In the genomic region with DNA sequence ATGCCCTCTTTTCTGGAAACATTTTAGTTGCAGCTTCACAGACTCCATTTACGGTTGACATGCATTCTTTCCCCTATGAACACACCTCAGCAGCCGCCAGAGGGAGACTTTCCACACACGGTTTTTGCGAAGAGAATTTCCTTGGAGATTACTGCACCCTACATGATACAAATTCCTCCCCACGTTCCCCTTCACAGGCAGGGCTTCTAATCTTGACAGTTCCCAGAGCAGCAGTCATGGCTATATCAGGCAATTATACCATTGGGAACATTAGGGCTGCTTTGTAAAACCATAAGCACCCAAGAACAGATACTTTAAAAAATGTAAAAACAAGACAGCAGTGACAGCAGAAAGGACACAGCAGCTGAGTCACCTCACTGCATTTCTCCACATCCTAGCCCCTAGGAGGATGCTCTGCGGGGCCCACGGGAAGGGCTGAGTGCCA, we compare ENCODE assay signal across 8 cellular contexts.
DNase-seq lines count a peak whose midpoint lies in the region; ATAC-seq, FAIRE-seq and TF ChIP-seq lines count a peak whose summit lies in the region.

No MANE protein-coding gene starts in this region.

- H3K4me1 ChIP-seq in endothelial cell of umbilical vein (ENCODE audit: control insufficient read depth, extremely low read depth, insufficient read depth, low read length) = peaks cover 2% of the 10 kb centered on the region
- H3K4me1 ChIP-seq in vagina = peaks cover 5% of the 10 kb centered on the region

- H3K27me3 ChIP-seq in endothelial cell of umbilical vein (ENCODE audit: control insufficient read depth in 2 of 2, insufficient read depth in 2 of 2, low read length in 2 of 2) (no peaks in the 10 kb centered on the region), vagina (no peaks in the 10 kb centered on the region)

- no peak for TF ChIP-seq POLR2A in endothelial cell of umbilical vein (IDR thresholded peaks at IDR 0.05; ENCODE audit: low read depth, low read length)
- no peak for TF ChIP-seq POLR2A in vagina (IDR thresholded peaks at IDR 0.05)

- H3K9me1 ChIP-seq in endothelial cell of umbilical vein (replicated peaks; ENCODE audit: control insufficient read depth, extremely low read depth, insufficient read depth, low read length) = no peaks in the 10 kb centered on the region

- no peaks in the 10 kb centered on the region for H3K79me2 ChIP-seq in endothelial cell of umbilical vein (ENCODE audit: control insufficient read depth, insufficient read depth, low read length)

- no peak overlapping the region for H3K4me2 ChIP-seq in endothelial cell of umbilical vein (ENCODE audit: insufficient read depth, low read length)

- dilution Hi-C loops in endothelial cell of umbilical vein (cut with MboI; ENCODE audit: extremely low pct_ligation_motif_present, low sequenced_read_pairs) = no loop called here

- no peak overlapping the region for H3K27ac Mint-ChIP-seq in stimulated activated memory B cell treated with anti-CD40 and anti-IgM and Interleukin-4, amounts not matched to agents 10 μg/mL and 1 μg/mL and 100 μg/mL, for 72 hours

- no peak for ATAC-seq in GM18498 (IDR thresholded peaks at IDR 0.05; ENCODE audit: unreplicated experiment)
- no peak for ATAC-seq in stimulated activated memory B cell treated with anti-CD40 and anti-IgM and Interleukin-4, amounts not matched to agents 10 μg/mL and 1 μg/mL and 100 μg/mL, for 72 hours

- no peaks in the 10 kb centered on the region for H3K9me3 Mint-ChIP-seq in stimulated activated memory B cell treated with anti-CD40 and anti-IgM and Interleukin-4, amounts not matched to agents 10 μg/mL and 1 μg/mL and 100 μg/mL, for 72 hours

- intact Hi-C loops in endothelial cell of umbilical vein (cut with micrococcal nuclease) (loop anchor here (1.0 kb wide), 4 partner anchors 68 to 365 kb away; no protein-coding TSS in a partner anchor), vagina (cut with DNase I) (no loop called here)

- FAIRE-seq in endothelial cell of umbilical vein (lab: Jason Lieb, UNC) = peak; percentile 78

- H3K27ac ChIP-seq in endothelial cell of umbilical vein (ENCODE audit: insufficient read depth, low read depth, low read length) (no peak overlapping the region), vagina (no peak overlapping the region)

- POLR2A ChIA-PET in endothelial cell of umbilical vein (lab: Charles Lee) = no interaction called here

- H3K4me1 Mint-ChIP-seq in stimulated activated memory B cell treated with anti-CD40 and anti-IgM and Interleukin-4, amounts not matched to agents 10 μg/mL and 1 μg/mL and 100 μg/mL, for 72 hours = peaks cover 7% of the 10 kb centered on the region

- H3K4me3 ChIP-seq in endothelial cell of umbilical vein (replicated peaks in 1 of 3; ENCODE audit: insufficient read depth in 1 of 3, low read depth in 1 of 3, low read length in 3 of 3) = no peak overlapping the region
- no peak overlapping the region for H3K4me3 ChIP-seq in vagina

- no peak overlapping the region for H3K9ac ChIP-seq in endothelial cell of umbilical vein (replicated peaks; ENCODE audit: extremely low read depth, insufficient read depth, low read length)

- no peaks in the 10 kb centered on the region for H3K36me3 ChIP-seq in endothelial cell of umbilical vein (ENCODE audit: control insufficient read depth in 2 of 2, extremely low read depth in 1 of 2, insufficient read depth in 2 of 2, low read length in 2 of 2)
- no peaks in the 10 kb centered on the region for H3K36me3 ChIP-seq in vagina

- no peak overlapping the region for H3K4me3 Mint-ChIP-seq in stimulated activated memory B cell treated with anti-CD40 and anti-IgM and Interleukin-4, amounts not matched to agents 10 μg/mL and 1 μg/mL and 100 μg/mL, for 72 hours

- TF ChIP-seq CTCF in endothelial cell of umbilical vein (IDR thresholded peaks at IDR 0.05; ENCODE audit: extremely low read depth in 1 of 2, insufficient read depth in 1 of 2, low read depth in 1 of 2, low read length in 2 of 2) = peak; percentile 65 to 70
- peak in 2 of 3 experiments; percentile 36 for TF ChIP-seq CTCF in vagina (IDR thresholded peaks at IDR 0.05)

- no peaks in the 10 kb centered on the region for H3K36me3 Mint-ChIP-seq in stimulated activated memory B cell treated with anti-CD40 and anti-IgM and Interleukin-4, amounts not matched to agents 10 μg/mL and 1 μg/mL and 100 μg/mL, for 72 hours

- CTCF ChIA-PET in endothelial cell of umbilical vein (lab: Charles Lee) = interaction anchor here (0.6 to 6.3 kb wide), 36 partner anchors 9 to 425 kb away, joined by 3 to 186 read pairs (median 4); no protein-coding TSS in a partner anchor

- no peaks in the 10 kb centered on the region for H4K20me1 ChIP-seq in endothelial cell of umbilical vein (replicated peaks; ENCODE audit: control insufficient read depth, extremely low read depth, insufficient read depth, low read length)

- BruUV-seq in endothelial cell of umbilical vein (replicated peaks; lab: Mats Ljungman, UMichigan) = no TSS peak

- peaks cover 71% of the 10 kb centered on the region for H3K27me3 Mint-ChIP-seq in stimulated activated memory B cell treated with anti-CD40 and anti-IgM and Interleukin-4, amounts not matched to agents 10 μg/mL and 1 μg/mL and 100 μg/mL, for 72 hours

- H2AFZ ChIP-seq in endothelial cell of umbilical vein (ENCODE audit: low read depth, low read length) = peak overlapping the region; percentile 65

- peak; percentile 33 for DNase-seq in Daoy (ENCODE audit: low read depth)
- peak; percentile 8 for DNase-seq in HS-5 (ENCODE audit: low read depth)
- DNase-seq in SK-N-DZ (ENCODE audit: low spot score) = peak; percentile 82
- peak; percentile 65 for DNase-seq in endothelial cell of umbilical vein (ENCODE audit: low read depth, low spot score)
- peak; percentile 50 for DNase-seq in middle frontal gyrus (ENCODE audit: extremely low spot score, low spot score)
- no peak for DNase-seq in vagina (ENCODE audit: extremely low spot score in 2 of 2)

- H3K9me3 ChIP-seq in endothelial cell of umbilical vein (replicated peaks; ENCODE audit: control insufficient read depth, insufficient read depth, low read length) = no peaks in the 10 kb centered on the region
- no peaks in the 10 kb centered on the region for H3K9me3 ChIP-seq in vagina

TF ChIP-seq in endothelial cell of umbilical vein, 7 proteins besides CTCF, POLR2A, EP300 and RAD21:
- TF ChIP-seq JUN (IDR thresholded peaks at IDR 0.05; ENCODE audit: borderline replicate concordance, insufficient read depth, insufficient read length, low read depth) (no peak), FOS (IDR thresholded peaks at IDR 0.05; ENCODE audit: borderline replicate concordance, insufficient read depth, low read length) (no peak), EZH2 (IDR thresholded peaks at IDR 0.05; ENCODE audit: borderline replicate concordance, low read depth, low read length, severe bottlenecking) (no peak), POLR2AphosphoS5 (IDR thresholded peaks at IDR 0.05; ENCODE audit: insufficient read depth, low read depth, low read length) (no peak), MAX (IDR thresholded peaks at IDR 0.05; ENCODE audit: insufficient read depth, insufficient read length) (no peak), GATA2 (IDR thresholded peaks at IDR 0.05; ENCODE audit: insufficient read depth, insufficient read length, low read depth, low read length) (no peak), MYC (IDR thresholded peaks at IDR 0.05; ENCODE audit: low read depth, low read length) (no peak)

Comparison
In these comparisons a context has a peak if more than half of its experiments do, and no peak if none do; other contexts are left out.
1. DNase-seq: peak in Daoy (single experiment), HS-5 (single experiment), SK-N-DZ (single experiment), endothelial cell of umbilical vein (single experiment) and middle frontal gyrus (single experiment); none in vagina (0 of 2).